In the genomic region with DNA sequence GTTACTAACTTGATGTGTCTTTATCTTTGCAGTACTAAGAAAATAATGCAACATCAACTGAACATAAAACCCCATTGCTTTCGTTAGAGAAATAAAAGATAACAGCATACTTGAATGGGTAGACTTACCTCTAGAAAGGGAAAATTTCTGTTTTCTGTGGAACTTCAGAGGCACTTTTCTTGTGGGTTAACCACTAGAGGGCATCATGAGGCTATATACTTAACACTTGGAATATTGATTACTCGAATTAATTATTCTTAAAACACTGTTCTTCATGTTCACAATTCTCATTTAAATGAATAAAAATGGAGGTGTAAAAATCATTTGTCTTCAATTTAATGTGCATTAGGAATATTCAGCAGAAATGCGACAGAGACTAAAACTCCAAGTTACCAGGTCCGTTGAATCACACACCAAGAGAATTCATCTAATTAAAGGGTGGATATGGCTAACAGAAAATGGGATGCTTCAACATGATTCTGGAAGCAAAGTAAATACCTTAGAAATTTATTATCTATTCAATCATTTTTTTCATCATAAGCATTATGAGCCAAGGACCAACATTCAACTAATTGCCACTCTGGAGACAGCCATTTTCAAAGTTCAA, we compare ENCODE assay signal across 8 cellular contexts.
A peak's percentile ranks its signal among the peaks of the same experiment; 100 is the strongest.
DNase-seq lines count a peak whose midpoint lies in the region; ATAC-seq and TF ChIP-seq lines count a peak whose summit lies in the region.

No MANE protein-coding gene starts in this region.

- H3K9me3 ChIP-seq in upper lobe of right lung = no peaks in the 10 kb centered on the region

- no peaks in the 10 kb centered on the region for H3K27me3 ChIP-seq in foreskin keratinocyte
- H3K27me3 ChIP-seq in upper lobe of right lung = no peaks in the 10 kb centered on the region

- intact Hi-C loops in upper lobe of right lung (cut with DNase I) = no loop called here

- H3K4me3 ChIP-seq in AG09309 (ENCODE audit: control insufficient read depth, low read depth, low read length) = no peak overlapping the region
- no peak overlapping the region for H3K4me3 ChIP-seq in upper lobe of right lung

- no peaks in the 10 kb centered on the region for H3K4me1 ChIP-seq in foreskin keratinocyte
- no peaks in the 10 kb centered on the region for H3K4me1 ChIP-seq in upper lobe of right lung

- no peak for ATAC-seq in foreskin keratinocyte
- peak; percentile 38 for ATAC-seq in upper lobe of right lung
- ATAC-seq in GM19467 (IDR thresholded peaks at IDR 0.05; ENCODE audit: unreplicated experiment) = no peak
- no peak for ATAC-seq in GM19452 (IDR thresholded peaks at IDR 0.05; ENCODE audit: unreplicated experiment)

- DNase-seq in AG09309 (ENCODE audit: low read depth) (no peak), GM20000 (ENCODE audit: low spot score) (no peak), RPMI7951 (ENCODE audit: low read depth) (peak; percentile 51), foreskin keratinocyte (peak in 1 of 2 donors; percentile 44), upper lobe of right lung (no peak), HPDE6-E6E7 (ENCODE audit: extremely low spot score) (no peak)

- no peaks in the 10 kb centered on the region for H3K36me3 ChIP-seq in upper lobe of right lung

- peak; percentile 51 for TF ChIP-seq CTCF in AG09309 (IDR thresholded peaks at IDR 0.05; ENCODE audit: control insufficient read depth, insufficient read depth, low read depth, low read length, missing control alignments)
- TF ChIP-seq CTCF in GM20000 (IDR thresholded peaks at IDR 0.05; ENCODE audit: extremely low read depth, missing control alignments) = peak; percentile 35
- TF ChIP-seq CTCF in foreskin keratinocyte (conservative IDR thresholded peaks at IDR 0.05) = peak; percentile 83
- TF ChIP-seq CTCF in upper lobe of right lung (IDR thresholded peaks at IDR 0.05) = peak; percentile 72

- H3K27ac ChIP-seq in foreskin keratinocyte = peak overlapping the region; percentile 53
- H3K27ac ChIP-seq in upper lobe of right lung = no peak overlapping the region
